ENCODE assay signal across 26 cellular contexts in genomic region chr7:76261329-76261728, GRCh38. TPM values are rescaled to one million over a fixed set of nuclear protein-coding genes. Genes with fewer than 3 reads are reported as not detected.
"Had no signal": no experiment of that assay in that cellular context is flagged by ENCODE, and none has a peak within 500 bp of the region (broad histone marks: within the 10 kb centered on the region; RNA-seq: fewer than 3 reads in every experiment).

No MANE protein-coding gene starts in this region.

- H3K9ac ChIP-seq: SK-N-SH had no signal

- H3K4me2 ChIP-seq: SK-N-SH had no signal

- H3K4me3 ChIP-seq: MG63 had no signal

- H3K9me2 ChIP-seq: SK-N-SH had no signal

- ATAC-seq: Panc1, PC-3 had no signal

- H3K36me3 ChIP-seq: MG63 had no signal

- H3K27me3 ChIP-seq: MG63 had no signal

- H3K9me3 ChIP-seq: MG63, SK-N-SH had no signal

- DNase-seq: Karpas-422; KG1; MG63; NCI-H1092; NCI-H1105 treated with DMSO at 0.1 percent for 48 hours; NCI-H1417 treated with DMSO at 0.1 percent for 48 hours; NCI-H146; NCI-H1694 treated with DMSO at 0.1 percent for 48 hours; NCI-H1930; NCI-H2081; NCI-H2107; NCI-H226; NCI-H446; NCI-H510A; NCI-H524 treated with DMSO at 0.1 percent for 48 hours; NCI-H774; NK-92 treated with Interleukin-12 subunit alpha and Interleukin-12 subunit beta, amount 100 ng/mL, for 24 hours; PC-3; SHP77; SK-N-SH; SW 1271 had no signal

- H3K27ac ChIP-seq: HL-60, RWPE1 had no signal

- FAIRE-seq: HTR-8/SVneo had no signal

RNA-seq across cellular contexts. Expression of gene SRRM3, which starts 59.6 kb away (rescaled TPM):
- total RNA-seq: OCI-LY7 had no signal
